In the genomic region with DNA sequence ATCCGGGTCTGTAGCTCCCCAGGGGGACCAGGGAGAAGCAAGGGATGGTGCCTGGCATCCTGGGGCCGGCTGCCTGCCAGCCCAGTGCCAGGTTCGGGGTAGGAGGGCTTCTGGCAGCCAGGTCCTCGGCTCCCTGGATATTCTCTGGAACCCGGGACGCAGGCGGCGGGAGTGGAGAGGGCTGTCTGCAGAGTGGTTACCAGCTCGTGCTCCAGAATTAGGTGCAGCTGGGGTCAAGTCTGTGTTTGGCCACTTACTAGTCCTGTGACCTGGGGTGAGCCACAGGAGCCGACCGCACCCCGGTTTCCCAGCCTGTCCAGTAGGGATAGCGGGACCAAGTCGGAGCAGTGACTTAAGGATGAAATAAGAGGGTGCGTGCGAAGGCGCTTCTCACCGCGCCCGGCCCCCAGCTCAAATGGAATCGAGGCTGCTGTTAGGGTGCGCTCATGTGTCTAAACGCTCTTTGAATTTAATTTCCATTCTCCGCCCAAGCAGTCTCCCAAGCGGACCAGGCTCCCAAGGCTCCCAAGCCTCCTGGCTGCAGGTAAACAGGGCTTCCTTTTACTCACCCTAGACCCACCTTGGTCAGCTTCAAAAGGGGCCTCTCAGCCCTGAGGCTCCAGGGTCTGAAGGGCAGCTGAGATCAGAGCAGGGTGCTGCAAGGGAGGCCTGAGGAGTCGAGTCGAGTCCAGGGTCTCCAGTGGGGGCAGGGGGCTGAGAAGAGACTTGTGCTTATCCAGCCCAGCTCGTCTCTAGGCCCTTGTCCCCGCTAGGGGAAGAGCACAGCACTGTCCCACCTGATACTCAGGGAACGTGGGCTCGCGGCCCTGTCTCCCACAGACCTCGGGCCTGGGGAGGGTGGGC, we compare ENCODE assay signal across 23 cellular contexts.
"Had no signal": no experiment of that assay in that cellular context is flagged by ENCODE, and none has a peak within 500 bp of the region (broad histone marks: within the 10 kb centered on the region; RNA-seq: fewer than 3 reads in every experiment).

No MANE protein-coding gene starts in this region.

- H3K9me3 ChIP-seq: stomach, thyroid gland, upper lobe of left lung, vagina had no signal

- DNase-seq: activated CD4-positive, alpha-beta memory T cell treated with anti-CD3 and anti-CD28 coated beads for 36 hours; activated CD4-positive, alpha-beta T cell treated with anti-CD3 and anti-CD28 coated beads, Interleukin-2, amount 10 ng/mL, durations not matched to agents 24 days and 14 days; activated CD4-positive, CD25-positive, alpha-beta regulatory T cell treated with anti-CD3 and anti-CD28 coated beads, Interleukin-2, amount 50 U/mL, for 72 hours; activated CD8-positive, alpha-beta memory T cell treated with anti-CD3 and anti-CD28 coated beads, Interleukin-2, amount 50 U/mL, for 48 hours; activated gamma-delta T cell treated with Interleukin-2 at 50 U/mL for 16 hours; activated naive CD4-positive, alpha-beta T cell treated with anti-CD3 and anti-CD28 coated beads, Interleukin-2, amount 50 U/mL, for 16 hours; activated T-cell treated with anti-CD3 and anti-CD28 coated beads, Interleukin-2, amount 50 U/mL, for 24 hours; amniotic stem cell; central memory CD4-positive, alpha-beta T cell; endodermal cell; foreskin keratinocyte; mesenchymal stem cell; natural killer cell; stimulated activated CD4-positive, alpha-beta T cell treated with anti-CD3 and anti-CD28 coated beads, Interleukin-15, amount 100 ng/mL, for 24 hours; stimulated activated CD4-positive, alpha-beta T cell treated with anti-CD3 and anti-CD28 coated beads, Interleukin-2, amount 100 ng/mL, for 24 hours; stimulated activated naive B cell treated with anti-CD40 and anti-IgM and Interleukin-4, amounts not matched to agents 10 μg/mL and 1 μg/mL and 100 μg/mL, for 72 hours; stomach; T-helper 9 cell; thyroid gland had no signal

- H3K4me3 ChIP-seq: smooth muscle cell, stomach, thyroid gland, upper lobe of left lung, vagina had no signal

- H3K4me1 ChIP-seq: foreskin keratinocyte, stomach, thyroid gland, upper lobe of left lung, vagina had no signal

- ATAC-seq: esophagus mucosa; foreskin keratinocyte; natural killer cell; stimulated activated naive B cell treated with anti-CD40 and anti-IgM and Interleukin-4, amounts not matched to agents 10 μg/mL and 1 μg/mL and 100 μg/mL, for 72 hours had no signal

- H3K4me2 ChIP-seq: smooth muscle cell had no signal

- H3K27ac ChIP-seq: foreskin keratinocyte, stomach, thyroid gland, upper lobe of left lung, vagina had no signal

- H3K27me3 ChIP-seq: foreskin keratinocyte, thyroid gland, upper lobe of left lung, vagina had no signal

- H3K36me3 ChIP-seq: stomach, thyroid gland, upper lobe of left lung, vagina had no signal
